Comparison of ENCODE assay signal across 19 cellular contexts in the genomic region with DNA sequence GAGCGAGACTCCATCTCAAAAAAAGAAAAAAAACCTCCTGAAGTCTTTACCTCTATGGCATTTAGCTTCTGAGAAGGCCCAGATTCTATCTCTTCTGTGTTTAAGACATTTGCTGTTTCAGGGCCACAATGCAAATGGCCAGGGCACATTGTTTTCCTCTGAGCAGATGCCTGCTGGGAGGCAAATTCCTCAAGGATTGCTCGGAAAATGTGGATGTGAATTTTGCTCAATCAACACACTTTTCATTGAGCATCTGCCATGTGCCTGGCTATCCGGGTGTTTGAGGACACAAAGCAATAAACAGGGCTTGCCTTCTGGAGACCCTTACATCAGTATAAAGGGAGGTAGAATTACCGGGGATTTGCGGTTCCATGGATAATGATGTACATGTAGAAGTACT. TPM values are rescaled to one million over a fixed set of nuclear protein-coding genes. Genes with fewer than 3 reads are reported as not detected.
DNase-seq lines count a peak whose midpoint lies in the region; ATAC-seq, FAIRE-seq and TF ChIP-seq lines count a peak whose summit lies in the region.
"Had no signal": no experiment of that assay in that cellular context is flagged by ENCODE, and none has a peak within 500 bp of the region (broad histone marks: within the 10 kb centered on the region; RNA-seq: fewer than 3 reads in every experiment).

No MANE protein-coding gene starts in this region.

- DNase-seq in Caco-2 (no peak), HTR-8/SVneo (ENCODE audit: insufficient read length, low spot score) (no peak), glutamatergic neuron (no peak), NAMALWA (ENCODE audit: low spot score) (no peak)
- DNase-seq: 8988T, KG1, NCI-H1092, NCI-H1694 treated with DMSO at 0.1 percent for 48 hours, NCI-H69, PC-9 had no signal

- H3K9me3 Mint-ChIP-seq in Caco-2 (ENCODE audit: unreplicated experiment) (no peaks in the 10 kb centered on the region), glutamatergic neuron (ENCODE audit: unreplicated experiment) (peaks cover 12% of the 10 kb centered on the region)

- H3K9me3 ChIP-seq in Caco-2: no peaks in the 10 kb centered on the region
- H3K9me3 ChIP-seq in mesodermal cell (ENCODE audit: control insufficient read depth, low read length): no peaks in the 10 kb centered on the region

- TF ChIP-seq CTCF in Caco-2 (IDR thresholded peaks at IDR 0.05; ENCODE audit: insufficient read depth in 1 of 2, low read depth in 1 of 2, low read length in 1 of 2, severe bottlenecking in 1 of 2, unreplicated experiment in 1 of 2) (no peak), glutamatergic neuron (IDR thresholded peaks at IDR 0.05; ENCODE audit: partially characterized antibody, unreplicated experiment) (no peak)

- CTCF ChIA-PET in Caco-2 (lab: Charles Lee): no interaction called here

- intact Hi-C loops in Caco-2 (cut with micrococcal nuclease; ENCODE audit: unreplicated experiment): no loop called here

- peaks cover 14% of the 10 kb centered on the region for H3K36me3 Mint-ChIP-seq in Caco-2 (ENCODE audit: insufficient read depth, unreplicated experiment)
- H3K36me3 Mint-ChIP-seq in glutamatergic neuron (ENCODE audit: unreplicated experiment): no peaks in the 10 kb centered on the region

- peak overlapping the region; percentile 37 for H3K27ac ChIP-seq in mesodermal cell (ENCODE audit: low read depth, low read length, severe bottlenecking)
- H3K27ac ChIP-seq: BLaER1 treated with 17β-estradiol and CSF1 and Interleukin-3, amounts not matched to agents 10 nM and 100 nM; PC-9; SK-N-MC had no signal

- H3K27ac Mint-ChIP-seq in Caco-2 (ENCODE audit: unreplicated experiment) (peak overlapping the region; percentile 42), glutamatergic neuron (ENCODE audit: unreplicated experiment) (peak overlapping the region; percentile 82)

- H3K27me3 Mint-ChIP-seq in Caco-2 (ENCODE audit: insufficient read depth, unreplicated experiment): no peaks in the 10 kb centered on the region
- peaks cover 15% of the 10 kb centered on the region for H3K27me3 Mint-ChIP-seq in glutamatergic neuron (ENCODE audit: unreplicated experiment)

- WGBS in mesodermal cell (ENCODE audit: insufficient coverage in 2 of 2), 2 experiments: 29 to 73% methylated on average over 2 to 3 of the region's 5 CpGs

- POLR2A ChIA-PET in Caco-2 (lab: Charles Lee): no interaction called here

- H3K27me3 ChIP-seq in Caco-2 (replicated peaks; ENCODE audit: control insufficient read depth, insufficient read depth, low read length): no peaks in the 10 kb centered on the region
- H3K27me3 ChIP-seq: BLaER1 treated with 17β-estradiol and CSF1 and Interleukin-3, amounts not matched to agents 10 nM and 100 nM had no signal

- no peaks in the 10 kb centered on the region; the same call in 1 of the 2 replicates for H3K36me3 ChIP-seq in Caco-2 (ENCODE audit: control insufficient read depth, insufficient read depth, low read length)
- H3K36me3 ChIP-seq in mesodermal cell (ENCODE audit: control insufficient read depth, insufficient read depth, low read length): peaks cover 5% of the 10 kb centered on the region
- H3K36me3 ChIP-seq: BLaER1 treated with 17β-estradiol and CSF1 and Interleukin-3, amounts not matched to agents 10 nM and 100 nM had no signal

- peaks cover 83% of the 10 kb centered on the region for H3K4me1 ChIP-seq in Caco-2
- peaks cover 68% of the 10 kb centered on the region for H3K4me1 ChIP-seq in mesodermal cell (ENCODE audit: control insufficient read depth, insufficient read depth, low read length, poor library complexity, severe bottlenecking)

- H3K4me3 Mint-ChIP-seq in Caco-2 (ENCODE audit: unreplicated experiment) (no peak overlapping the region), glutamatergic neuron (ENCODE audit: unreplicated experiment) (peak overlapping the region; percentile 55)

- ATAC-seq in GM18868 (IDR thresholded peaks at IDR 0.05; ENCODE audit: unreplicated experiment) (no peak), HG03045 (IDR thresholded peaks at IDR 0.05; ENCODE audit: unreplicated experiment) (no peak), HG02885 (IDR thresholded peaks at IDR 0.05; ENCODE audit: poor library complexity, unreplicated experiment) (no peak)

- peak; percentile 13 for FAIRE-seq in HTR-8/SVneo (lab: Jason Lieb, UNC)
- FAIRE-seq: GM12892 had no signal

- H3K4me1 Mint-ChIP-seq in Caco-2 (ENCODE audit: low read depth, unreplicated experiment) (peaks cover 49% of the 10 kb centered on the region), glutamatergic neuron (ENCODE audit: low read depth, unreplicated experiment) (peaks cover 69% of the 10 kb centered on the region)

- H3K4me3 ChIP-seq in Caco-2 (ENCODE audit: low read depth, low read length): no peak overlapping the region
- no peak overlapping the region for H3K4me3 ChIP-seq in mesodermal cell (ENCODE audit: extremely low read depth, insufficient read depth, low read length, poor library complexity, severe bottlenecking)
- H3K4me3 ChIP-seq: BLaER1 treated with 17β-estradiol and CSF1 and Interleukin-3, amounts not matched to agents 10 nM and 100 nM; PC-9; SK-N-MC had no signal

- no TSS peak for BruUV-seq in Caco-2 (replicated peaks; lab: Mats Ljungman, UMichigan)

RNA-seq across cellular contexts. Expression of a gene that starts 20.0 kb away (rescaled TPM):
- total RNA-seq in Caco-2 (2022) (67.5 and 68.4 TPM in 2 replicates), glutamatergic neuron (ENCODE audit: unreplicated experiment) (117 TPM)
- 20.3 TPM for polyA plus RNA-seq in mesodermal cell (2013, experiment 1 of 2)
- polyA plus RNA-seq in mesodermal cell (2013, experiment 2 of 2): 18.1 TPM
- total RNA-seq: HT1080, M059J, PC-9 had no signal
